Comparison of ENCODE assay signal across 28 cellular contexts in genomic region chr3:166783206-166783605, GRCh38.
"Had no signal": no experiment of that assay in that cellular context is flagged by ENCODE, and none has a peak within 500 bp of the region (broad histone marks: within the 10 kb centered on the region; RNA-seq: fewer than 3 reads in every experiment).

No MANE protein-coding gene starts in this region.

- H3K9me3 Mint-ChIP-seq: nephron progenitor cell, neural progenitor cell had no signal

- H3K27me3 ChIP-seq: heart right ventricle, hepatocyte, left lung, neural progenitor cell, neutrophil, stomach, testis, thyroid gland, transverse colon, upper lobe of right lung had no signal

- ATAC-seq: heart right ventricle; left colon; left lung; lower lobe of right lung; naive thymus-derived CD8-positive, alpha-beta T cell; right cardiac atrium; sciatic nerve; stimulated activated memory B cell treated with anti-CD40 and anti-IgM and Interleukin-4, amounts not matched to agents 10 μg/mL and 1 μg/mL and 100 μg/mL, for 72 hours; stimulated activated naive CD8-positive, alpha-beta T cell treated with anti-CD3 and anti-CD28 coated beads, Interleukin-15, Interleukin-2, amounts not matched to agents 100 U/mL and 50 U/mL, for 24 hours had no signal

- H3K27me3 Mint-ChIP-seq: naive thymus-derived CD8-positive, alpha-beta T cell; stimulated activated memory B cell treated with anti-CD40 and anti-IgM and Interleukin-4, amounts not matched to agents 10 μg/mL and 1 μg/mL and 100 μg/mL, for 72 hours had no signal

- H3K4me1 Mint-ChIP-seq: naive thymus-derived CD8-positive, alpha-beta T cell; nephron progenitor cell; neural progenitor cell; stimulated activated memory B cell treated with anti-CD40 and anti-IgM and Interleukin-4, amounts not matched to agents 10 μg/mL and 1 μg/mL and 100 μg/mL, for 72 hours had no signal

- H3K9me3 ChIP-seq: lower lobe of right lung, neutrophil, testis, thyroid gland, transverse colon, upper lobe of right lung had no signal

- H3K4me1 ChIP-seq: heart right ventricle, left lung, lower lobe of right lung, neural progenitor cell, parathyroid adenoma, stomach, testis, thyroid gland, transverse colon, upper lobe of right lung had no signal

- DNase-seq: heart right ventricle; kidney; left colon; left lung; lower lobe of right lung; mammary epithelial cell; mesenchymal stem cell; naive thymus-derived CD8-positive, alpha-beta T cell; nephron progenitor cell; occipital lobe; right cardiac atrium; stimulated activated CD4-positive, alpha-beta T cell treated with anti-CD3 and anti-CD28 coated beads, Interleukin-12 subunit alpha, Interleukin-12 subunit beta, amount 100 ng/mL, for 4 hours; stimulated activated CD4-positive, alpha-beta T cell treated with anti-CD3 and anti-CD28 coated beads, Interleukin-15, amount 100 ng/mL, for 24 hours; stimulated activated CD4-positive, alpha-beta T cell treated with anti-CD3 and anti-CD28 coated beads, Interleukin-4, amount 100 ng/mL, for 4 hours; stimulated activated CD8-positive, alpha-beta memory T cell treated with anti-CD3 and anti-CD28 coated beads, Interleukin-4, amount 100 ng/mL, for 48 hours; stimulated activated naive CD8-positive, alpha-beta T cell treated with anti-CD3 and anti-CD28 coated beads, Interleukin-15, Interleukin-2, amounts not matched to agents 100 U/mL and 50 U/mL, for 24 hours; stomach; testis; thyroid gland; transverse colon; upper lobe of right lung had no signal

- H2AFZ ChIP-seq: hepatocyte, neural progenitor cell, parathyroid adenoma had no signal

- H3K79me2 ChIP-seq: hepatocyte, parathyroid adenoma had no signal

- H3K36me3 ChIP-seq: heart right ventricle, left lung, lower lobe of right lung, neural progenitor cell, neutrophil, stomach, thyroid gland, transverse colon, upper lobe of right lung had no signal

- H3K4me3 ChIP-seq: heart right ventricle, hepatocyte, left lung, lower lobe of right lung, neural progenitor cell, skin epidermis, stomach, testis, thyroid gland, transverse colon, upper lobe of right lung had no signal

- H3K27ac Mint-ChIP-seq: naive thymus-derived CD8-positive, alpha-beta T cell; nephron progenitor cell; neural progenitor cell; stimulated activated memory B cell treated with anti-CD40 and anti-IgM and Interleukin-4, amounts not matched to agents 10 μg/mL and 1 μg/mL and 100 μg/mL, for 72 hours had no signal

- H3K27ac ChIP-seq: heart right ventricle, hepatocyte, left lung, lower lobe of right lung, neural progenitor cell, neutrophil, parathyroid adenoma, skin epidermis, stomach, testis, thyroid gland, transverse colon, upper lobe of right lung had no signal

- H3K4me2 ChIP-seq: hepatocyte, neural progenitor cell had no signal

- H3K36me3 Mint-ChIP-seq: naive thymus-derived CD8-positive, alpha-beta T cell; neural progenitor cell; stimulated activated memory B cell treated with anti-CD40 and anti-IgM and Interleukin-4, amounts not matched to agents 10 μg/mL and 1 μg/mL and 100 μg/mL, for 72 hours had no signal

- H3K9ac ChIP-seq: neural progenitor cell, parathyroid adenoma had no signal

- H3K4me3 Mint-ChIP-seq: naive thymus-derived CD8-positive, alpha-beta T cell; nephron progenitor cell; neural progenitor cell; stimulated activated memory B cell treated with anti-CD40 and anti-IgM and Interleukin-4, amounts not matched to agents 10 μg/mL and 1 μg/mL and 100 μg/mL, for 72 hours had no signal
